Comparison of ENCODE assay signal across 9 cellular contexts in genomic region chr18:9016819-9017169, GRCh38.
DNase-seq lines count a peak whose midpoint lies in the region; ATAC-seq and TF ChIP-seq lines count a peak whose summit lies in the region.
"Had no signal": no experiment of that assay in that cellular context is flagged by ENCODE, and none has a peak within 500 bp of the region (broad histone marks: within the 10 kb centered on the region; RNA-seq: fewer than 3 reads in every experiment).

No MANE protein-coding gene starts in this region.

- CTCF ChIA-PET in activated CD4-positive, alpha-beta T cell treated with anti-CD3 and anti-CD28 coated beads, Interleukin-2, amount 10 ng/mL, durations not matched to agents 7 days and 5 days (lab: Charles Lee): interaction anchor here (1.3 to 1.7 kb wide), 2 partner anchors 14 to 56 kb away, joined by 4 to 5 read pairs; no protein-coding TSS in a partner anchor

- WGBS in iPS DF 6.9 (ENCODE audit: insufficient coverage, insufficient read length): no CpG with 5 or more reads among the region's 10 CpGs

- H3K4me3 Mint-ChIP-seq in activated CD4-positive, alpha-beta T cell treated with anti-CD3 and anti-CD28 coated beads, Interleukin-2, amount 10 ng/mL, durations not matched to agents 7 days and 5 days: no peak overlapping the region
- H3K4me3 Mint-ChIP-seq in type B pancreatic cell (no peak overlapping the region), T-helper 17 cell (no peak overlapping the region)

- no peak for DNase-seq in activated CD4-positive, alpha-beta T cell treated with anti-CD3 and anti-CD28 coated beads, Interleukin-2, amount 10 ng/mL, durations not matched to agents 7 days and 5 days
- DNase-seq in activated CD4-positive, alpha-beta T cell treated with anti-CD3 and anti-CD28 coated beads for 4 hours: no peak
- DNase-seq in iPS DF 6.9 (ENCODE audit: low read depth, low spot score) (peak; percentile 13), type B pancreatic cell (ENCODE audit: extremely low spot score, unreplicated experiment) (no peak), T-helper 17 cell (no peak), islet precursor cell (no peak)
- no peak for DNase-seq in activated naive CD4-positive, alpha-beta T cell (lab: John Stamatoyannopoulos, UW)
- DNase-seq: Caco-2 had no signal

- no peaks in the 10 kb centered on the region for H3K9me3 Mint-ChIP-seq in activated CD4-positive, alpha-beta T cell treated with anti-CD3 and anti-CD28 coated beads, Interleukin-2, amount 10 ng/mL, durations not matched to agents 7 days and 5 days
- peaks cover 10% of the 10 kb centered on the region for H3K9me3 Mint-ChIP-seq in type B pancreatic cell

- H3K9me3 ChIP-seq in iPS DF 6.9 (ENCODE audit: control insufficient read depth, insufficient read depth, low read length) (no peaks in the 10 kb centered on the region), T-helper 17 cell (ENCODE audit: control insufficient read depth, low read length, poor library complexity, severe bottlenecking) (no peaks in the 10 kb centered on the region)
- H3K9me3 ChIP-seq: Caco-2 had no signal

- H3K4me3 ChIP-seq in WI38 (ENCODE audit: low read depth, low read length): peak overlapping the region; percentile 48
- no peak overlapping the region for H3K4me3 ChIP-seq in iPS DF 6.9 (ENCODE audit: low read length)

- peak overlapping the region; percentile 16 for H3K27ac Mint-ChIP-seq in activated CD4-positive, alpha-beta T cell treated with anti-CD3 and anti-CD28 coated beads, Interleukin-2, amount 10 ng/mL, durations not matched to agents 7 days and 5 days
- peak overlapping the region; percentile 56 for H3K27ac Mint-ChIP-seq in type B pancreatic cell
- no peak overlapping the region for H3K27ac Mint-ChIP-seq in T-helper 17 cell

- peaks cover 13% of the 10 kb centered on the region for H3K4me1 Mint-ChIP-seq in activated CD4-positive, alpha-beta T cell treated with anti-CD3 and anti-CD28 coated beads, Interleukin-2, amount 10 ng/mL, durations not matched to agents 7 days and 5 days
- H3K4me1 Mint-ChIP-seq in type B pancreatic cell (ENCODE audit: unreplicated experiment) (no peaks in the 10 kb centered on the region), T-helper 17 cell (peaks cover 9% of the 10 kb centered on the region)

- POLR2A ChIA-PET in activated CD4-positive, alpha-beta T cell treated with anti-CD3 and anti-CD28 coated beads, Interleukin-2, amount 10 ng/mL, durations not matched to agents 7 days and 5 days (lab: Charles Lee): no interaction called here

- H3K27me3 ChIP-seq in iPS DF 6.9 (ENCODE audit: control insufficient read depth, insufficient read depth, low read length): no peaks in the 10 kb centered on the region

- no peaks in the 10 kb centered on the region for H3K36me3 Mint-ChIP-seq in activated CD4-positive, alpha-beta T cell treated with anti-CD3 and anti-CD28 coated beads, Interleukin-2, amount 10 ng/mL, durations not matched to agents 7 days and 5 days (ENCODE audit: low read depth)
- H3K36me3 Mint-ChIP-seq in type B pancreatic cell (peaks cover 3% of the 10 kb centered on the region), T-helper 17 cell (ENCODE audit: low read depth) (no peaks in the 10 kb centered on the region)

- no peaks in the 10 kb centered on the region for H3K27me3 Mint-ChIP-seq in activated CD4-positive, alpha-beta T cell treated with anti-CD3 and anti-CD28 coated beads, Interleukin-2, amount 10 ng/mL, durations not matched to agents 7 days and 5 days
- H3K27me3 Mint-ChIP-seq in type B pancreatic cell: no peaks in the 10 kb centered on the region
- H3K27me3 Mint-ChIP-seq in T-helper 17 cell: no peaks in the 10 kb centered on the region

- H3K4me1 ChIP-seq in iPS DF 6.9 (ENCODE audit: control insufficient read depth, insufficient read depth, low read length): 0 out of 2 replicates have a peak, but pooled peaks cover 1% of the 10 kb centered on the region
- H3K4me1 ChIP-seq: Caco-2 had no signal

- no peak for TF ChIP-seq CTCF in WI38 (IDR thresholded peaks at IDR 0.05; ENCODE audit: low read depth, low read length)
- TF ChIP-seq CTCF in type B pancreatic cell (conservative IDR thresholded peaks at IDR 0.05): no peak

- no peaks in the 10 kb centered on the region for H3K36me3 ChIP-seq in iPS DF 6.9 (ENCODE audit: control insufficient read depth, insufficient read depth, low read length)

- no peak for ATAC-seq in T-helper 17 cell

- H3K27ac ChIP-seq in iPS DF 6.9 (ENCODE audit: low read length): no peak overlapping the region
